1 cellular context compared by ENCODE assay signal in the genomic region with DNA sequence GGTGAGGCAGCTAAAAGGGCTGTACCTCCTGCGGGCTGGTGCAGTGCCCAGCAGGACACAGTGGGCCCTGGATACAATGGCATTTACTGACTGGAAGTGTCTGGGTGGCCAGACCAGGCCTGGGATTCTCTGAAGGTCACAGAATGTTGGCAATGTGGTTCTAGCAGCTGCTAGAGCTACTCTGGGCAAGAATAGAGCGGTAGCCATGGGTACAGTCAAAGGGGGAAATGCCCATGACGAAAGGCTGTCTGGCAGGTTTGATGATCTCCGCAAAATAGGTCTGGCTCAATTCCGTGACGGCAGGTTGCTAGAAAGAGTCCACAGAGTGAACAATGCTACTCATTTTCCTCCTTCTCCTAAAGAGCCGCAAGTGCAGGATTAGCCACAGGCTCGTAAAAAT.
TF ChIP-seq lines count a peak whose summit lies in the region.

No MANE protein-coding gene starts in this region.

TF ChIP-seq in HepG2, 621 proteins besides CTCF, POLR2A, EP300 and RAD21 (continued from another document):
- TF ChIP-seq, protein P1, sequence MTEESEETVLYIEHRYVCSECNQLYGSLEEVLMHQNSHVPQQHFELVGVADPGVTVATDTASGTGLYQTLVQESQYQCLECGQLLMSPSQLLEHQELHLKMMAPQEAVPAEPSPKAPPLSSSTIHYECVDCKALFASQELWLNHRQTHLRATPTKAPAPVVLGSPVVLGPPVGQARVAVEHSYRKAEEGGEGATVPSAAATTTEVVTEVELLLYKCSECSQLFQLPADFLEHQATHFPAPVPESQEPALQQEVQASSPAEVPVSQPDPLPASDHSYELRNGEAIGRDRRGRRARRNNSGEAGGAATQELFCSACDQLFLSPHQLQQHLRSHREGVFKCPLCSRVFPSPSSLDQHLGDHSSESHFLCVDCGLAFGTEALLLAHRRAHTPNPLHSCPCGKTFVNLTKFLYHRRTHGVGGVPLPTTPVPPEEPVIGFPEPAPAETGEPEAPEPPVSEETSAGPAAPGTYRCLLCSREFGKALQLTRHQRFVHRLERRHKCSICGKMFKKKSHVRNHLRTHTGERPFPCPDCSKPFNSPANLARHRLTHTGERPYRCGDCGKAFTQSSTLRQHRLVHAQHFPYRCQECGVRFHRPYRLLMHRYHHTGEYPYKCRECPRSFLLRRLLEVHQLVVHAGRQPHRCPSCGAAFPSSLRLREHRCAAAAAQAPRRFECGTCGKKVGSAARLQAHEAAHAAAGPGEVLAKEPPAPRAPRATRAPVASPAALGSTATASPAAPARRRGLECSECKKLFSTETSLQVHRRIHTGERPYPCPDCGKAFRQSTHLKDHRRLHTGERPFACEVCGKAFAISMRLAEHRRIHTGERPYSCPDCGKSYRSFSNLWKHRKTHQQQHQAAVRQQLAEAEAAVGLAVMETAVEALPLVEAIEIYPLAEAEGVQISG (CRISPR knock-in tag; IDR thresholded peaks at IDR 0.05) = no peak
- TF ChIP-seq RXRA (CRISPR knock-in tag; IDR thresholded peaks at IDR 0.05) (no peak), JARID2 (CRISPR knock-in tag; IDR thresholded peaks at IDR 0.05; ENCODE audit: insufficient replicate concordance) (no peak), RFXAP (CRISPR knock-in tag; IDR thresholded peaks at IDR 0.05; ENCODE audit: borderline replicate concordance) (no peak), ELF4 (CRISPR knock-in tag; IDR thresholded peaks at IDR 0.05; ENCODE audit: borderline replicate concordance) (no peak), KLF13 (CRISPR knock-in tag; IDR thresholded peaks at IDR 0.05) (no peak), MTF1 (CRISPR knock-in tag; IDR thresholded peaks at IDR 0.05) (no peak), BRD4 (CRISPR knock-in tag; IDR thresholded peaks at IDR 0.05) (no peak), ZNF431 (CRISPR knock-in tag; IDR thresholded peaks at IDR 0.05; ENCODE audit: borderline replicate concordance, low read depth) (no peak), ZNF616 (CRISPR knock-in tag; IDR thresholded peaks at IDR 0.05; ENCODE audit: low read depth) (no peak)
- TF ChIP-seq, protein P2, sequence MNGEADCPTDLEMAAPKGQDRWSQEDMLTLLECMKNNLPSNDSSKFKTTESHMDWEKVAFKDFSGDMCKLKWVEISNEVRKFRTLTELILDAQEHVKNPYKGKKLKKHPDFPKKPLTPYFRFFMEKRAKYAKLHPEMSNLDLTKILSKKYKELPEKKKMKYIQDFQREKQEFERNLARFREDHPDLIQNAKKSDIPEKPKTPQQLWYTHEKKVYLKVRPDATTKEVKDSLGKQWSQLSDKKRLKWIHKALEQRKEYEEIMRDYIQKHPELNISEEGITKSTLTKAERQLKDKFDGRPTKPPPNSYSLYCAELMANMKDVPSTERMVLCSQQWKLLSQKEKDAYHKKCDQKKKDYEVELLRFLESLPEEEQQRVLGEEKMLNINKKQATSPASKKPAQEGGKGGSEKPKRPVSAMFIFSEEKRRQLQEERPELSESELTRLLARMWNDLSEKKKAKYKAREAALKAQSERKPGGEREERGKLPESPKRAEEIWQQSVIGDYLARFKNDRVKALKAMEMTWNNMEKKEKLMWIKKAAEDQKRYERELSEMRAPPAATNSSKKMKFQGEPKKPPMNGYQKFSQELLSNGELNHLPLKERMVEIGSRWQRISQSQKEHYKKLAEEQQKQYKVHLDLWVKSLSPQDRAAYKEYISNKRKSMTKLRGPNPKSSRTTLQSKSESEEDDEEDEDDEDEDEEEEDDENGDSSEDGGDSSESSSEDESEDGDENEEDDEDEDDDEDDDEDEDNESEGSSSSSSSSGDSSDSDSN (CRISPR knock-in tag; IDR thresholded peaks at IDR 0.05) = no peak
- TF ChIP-seq, protein P3, sequence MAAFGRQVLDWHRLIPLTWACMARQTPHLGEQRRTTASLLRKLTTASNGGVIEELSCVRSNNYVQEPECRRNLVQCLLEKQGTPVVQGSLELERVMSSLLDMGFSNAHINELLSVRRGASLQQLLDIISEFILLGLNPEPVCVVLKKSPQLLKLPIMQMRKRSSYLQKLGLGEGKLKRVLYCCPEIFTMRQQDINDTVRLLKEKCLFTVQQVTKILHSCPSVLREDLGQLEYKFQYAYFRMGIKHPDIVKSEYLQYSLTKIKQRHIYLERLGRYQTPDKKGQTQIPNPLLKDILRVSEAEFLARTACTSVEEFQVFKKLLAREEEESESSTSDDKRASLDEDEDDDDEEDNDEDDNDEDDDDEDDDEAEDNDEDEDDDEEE (CRISPR knock-in tag; IDR thresholded peaks at IDR 0.05) = no peak
